In the genomic region with DNA sequence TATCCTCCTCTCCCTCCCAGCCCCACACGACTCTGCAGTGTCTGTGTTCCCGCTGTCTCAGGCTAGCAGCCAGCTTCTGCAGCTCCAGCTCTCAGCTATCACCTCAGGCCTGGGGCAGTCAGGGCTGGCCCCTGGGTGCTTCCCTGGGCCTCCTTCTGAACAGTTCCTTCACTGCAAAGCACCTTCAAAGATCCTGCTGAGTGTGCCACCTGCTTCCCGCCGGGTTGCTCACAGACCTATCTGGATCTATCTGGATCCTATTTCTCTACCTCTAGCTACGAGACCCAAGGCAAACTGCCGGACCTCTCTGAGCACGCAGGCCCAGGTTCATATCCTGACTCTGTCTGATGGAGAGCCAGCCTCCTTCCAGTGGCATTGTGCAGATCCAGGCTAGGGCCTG, we compare ENCODE assay signal across 25 cellular contexts. TPM values are rescaled to one million over a fixed set of nuclear protein-coding genes. Genes with fewer than 3 reads are reported as not detected.
"Had no signal": no experiment of that assay in that cellular context is flagged by ENCODE, and none has a peak within 500 bp of the region (broad histone marks: within the 10 kb centered on the region; RNA-seq: fewer than 3 reads in every experiment).

No MANE protein-coding gene starts in this region.

- H3K4me2 ChIP-seq: SK-N-SH had no signal

- H3K9ac ChIP-seq: SK-N-SH had no signal

- H3K4me1 ChIP-seq: ascending aorta, breast epithelium, heart right ventricle, psoas muscle, suprapubic skin, upper lobe of left lung had no signal

- H3K27me3 ChIP-seq: ascending aorta, breast epithelium, esophagus muscularis mucosa, upper lobe of left lung had no signal

- H3K4me1 Mint-ChIP-seq: activated naive CD4-positive, alpha-beta T cell treated with anti-CD3 and anti-CD28 coated beads, Interleukin-2, amount 50 U/mL, for 24 hours; nephron; stimulated activated naive CD8-positive, alpha-beta T cell treated with anti-CD3 and anti-CD28 coated beads, Interleukin-15, amount 100 ng/mL, for 72 hours had no signal

- H3K36me3 Mint-ChIP-seq: activated naive CD4-positive, alpha-beta T cell treated with anti-CD3 and anti-CD28 coated beads, Interleukin-2, amount 50 U/mL, for 24 hours; mesothelial cell of epicardium had no signal

- ATAC-seq: psoas muscle; stimulated activated naive CD8-positive, alpha-beta T cell treated with anti-CD3 and anti-CD28 coated beads, Interleukin-15, amount 100 ng/mL, for 72 hours had no signal

- H3K27me3 Mint-ChIP-seq: stimulated activated naive CD8-positive, alpha-beta T cell treated with anti-CD3 and anti-CD28 coated beads, Interleukin-15, amount 100 ng/mL, for 72 hours had no signal

- H3K4me3 Mint-ChIP-seq: activated naive CD4-positive, alpha-beta T cell treated with anti-CD3 and anti-CD28 coated beads, Interleukin-2, amount 50 U/mL, for 24 hours; dendritic cell treated with granulocyte-macrophage colony-stimulating factor and Interleukin-4, amounts not matched to agents 40 ng/mL and 50 ng/mL, for 4 days; mesothelial cell of epicardium; nephron; stimulated activated naive CD8-positive, alpha-beta T cell treated with anti-CD3 and anti-CD28 coated beads, Interleukin-15, amount 100 ng/mL, for 72 hours had no signal

- H3K4me3 ChIP-seq: ascending aorta, breast epithelium, esophagus muscularis mucosa, heart right ventricle, lung, psoas muscle, skin epidermis, suprapubic skin, upper lobe of left lung had no signal

- H3K27ac ChIP-seq: ascending aorta, breast epithelium, heart right ventricle, psoas muscle, skin epidermis, suprapubic skin, upper lobe of left lung had no signal

- H3K27ac Mint-ChIP-seq: dendritic cell treated with granulocyte-macrophage colony-stimulating factor and Interleukin-4, amounts not matched to agents 40 ng/mL and 50 ng/mL, for 4 days; nephron had no signal

- H3K36me3 ChIP-seq: ascending aorta, breast epithelium, esophagus muscularis mucosa, heart right ventricle, suprapubic skin, upper lobe of left lung had no signal

- H3K9me3 ChIP-seq: ascending aorta, breast epithelium, esophagus muscularis mucosa, heart right ventricle, psoas muscle, SK-N-SH, suprapubic skin, upper lobe of left lung had no signal

- H3K9me3 Mint-ChIP-seq: activated naive CD4-positive, alpha-beta T cell treated with anti-CD3 and anti-CD28 coated beads, Interleukin-2, amount 50 U/mL, for 24 hours; dendritic cell treated with granulocyte-macrophage colony-stimulating factor and Interleukin-4, amounts not matched to agents 40 ng/mL and 50 ng/mL, for 4 days; mesothelial cell of epicardium; nephron; stimulated activated naive CD8-positive, alpha-beta T cell treated with anti-CD3 and anti-CD28 coated beads, Interleukin-15, amount 100 ng/mL, for 72 hours had no signal

- DNase-seq: activated CD4-positive, CD25-positive, alpha-beta regulatory T cell treated with anti-CD3 and anti-CD28 coated beads, Interleukin-2, amount 50 U/mL, for 72 hours; activated gamma-delta T cell; effector CD8-positive, alpha-beta T cell; heart right ventricle; psoas muscle; right cardiac atrium; SK-N-SH; stimulated activated CD4-positive, alpha-beta T cell treated with anti-CD3 and anti-CD28 coated beads, Interleukin-4, amount 100 ng/mL, for 1 hour; stimulated activated naive CD8-positive, alpha-beta T cell treated with anti-CD3 and anti-CD28 coated beads, Interleukin-15, amount 100 ng/mL, for 72 hours; T1000; upper lobe of left lung had no signal

RNA-seq across cellular contexts. Expression of a gene that starts 9.4 kb away (rescaled TPM):
- total RNA-seq: ascending aorta; breast epithelium; cerebellum; endothelial cell of umbilical vein; esophagus muscularis mucosa; heart right ventricle; mesothelial cell of epicardium; osteoblast; psoas muscle; right cardiac atrium; suprapubic skin; T-helper 1 cell treated with Interleukin-12 subunit alpha and Interleukin-12 subunit beta and Interleukin-4 antibody, amounts not matched to agents 30 ng/mL and 1 ng/mL, for 36 hours; upper lobe of left lung had no signal
